23 cellular contexts compared by ENCODE assay signal in genomic region chr6:113352831-113353230, GRCh38.
DNase-seq lines count a peak whose midpoint lies in the region; FAIRE-seq and TF ChIP-seq lines count a peak whose summit lies in the region.
"Had no signal": no experiment of that assay in that cellular context is flagged by ENCODE, and none has a peak within 500 bp of the region (broad histone marks: within the 10 kb centered on the region; RNA-seq: fewer than 3 reads in every experiment).

No MANE protein-coding gene starts in this region.

- H3K9me3 ChIP-seq in HEK293 (ENCODE audit: control insufficient read depth, insufficient read depth, low read depth, low read length) (no peaks in the 10 kb centered on the region), keratinocyte (ENCODE audit: control insufficient read depth, low read depth, low read length) (no peaks in the 10 kb centered on the region), small intestine (ENCODE audit: control insufficient read depth, low read depth) (no peaks in the 10 kb centered on the region), left ventricle myocardium inferior (replicated peaks) (no peaks in the 10 kb centered on the region)
- H3K9me3 ChIP-seq: psoas muscle, spleen, thyroid gland had no signal

- H3K27me3 ChIP-seq in keratinocyte (ENCODE audit: control insufficient read depth, extremely low read depth, insufficient read depth, low read length) (no peaks in the 10 kb centered on the region), small intestine (ENCODE audit: control insufficient read depth in 2 of 2, insufficient read depth in 2 of 2, low read length in 2 of 2) (no peaks in the 10 kb centered on the region), left ventricle myocardium inferior (ENCODE audit: low read depth) (no peaks in the 10 kb centered on the region)
- H3K27me3 ChIP-seq: spleen, thyroid gland had no signal

- POLR2A ChIA-PET in HEK293 (lab: Yijun Ruan, JAX) = interaction anchor here (0.6 kb wide), 1 partner anchor 12 kb away, joined by 3 read pairs; no protein-coding TSS in a partner anchor

- intact Hi-C loops in left ventricle myocardium inferior (cut with micrococcal nuclease) = no loop called here

- H3K79me2 ChIP-seq in keratinocyte (ENCODE audit: control insufficient read depth, insufficient read depth, low read length) = no peaks in the 10 kb centered on the region

- CTCF ChIA-PET in HEK293 (lab: Yijun Ruan, JAX) = interaction anchor here (0.6 to 1.6 kb wide), 2 partner anchors 46 to 358 kb away, joined by 3 to 5 read pairs; no protein-coding TSS in a partner anchor

- TF ChIP-seq CTCF in HEK293 (tag by site-specific recombination; IDR thresholded peaks at IDR 0.05) = no peak
- TF ChIP-seq CTCF in keratinocyte (optimal IDR thresholded peaks at IDR 0.05 in 1 of 3, IDR thresholded peaks at IDR 0.05 in 1 of 3, conservative IDR thresholded peaks at IDR 0.05 in 1 of 3; ENCODE audit: extremely low read depth in 1 of 3, insufficient read depth in 2 of 3, low read length in 3 of 3) = no peak
- no peak for TF ChIP-seq CTCF in left ventricle myocardium inferior (IDR thresholded peaks at IDR 0.05; ENCODE audit: borderline replicate concordance)

- H3K9me1 ChIP-seq in keratinocyte (ENCODE audit: control insufficient read depth, extremely low read depth, insufficient read depth, low read length) = no peaks in the 10 kb centered on the region

- no peaks in the 10 kb centered on the region for H4K20me1 ChIP-seq in keratinocyte (ENCODE audit: control insufficient read depth, extremely low read depth, insufficient read depth, low read length)

- H3K27ac ChIP-seq in HEK293 (ENCODE audit: extremely low read depth, low read depth, low read length) = no peak overlapping the region
- H3K27ac ChIP-seq in keratinocyte (ENCODE audit: control insufficient read depth, insufficient read depth, low read length) = peak overlapping the region; percentile 90
- peak overlapping the region in 1 of 2 donors; percentile 17 for H3K27ac ChIP-seq in small intestine (ENCODE audit: low read depth in 1 of 2, low read length in 1 of 2)
- H3K27ac ChIP-seq in left ventricle myocardium inferior (replicated peaks) = no peak overlapping the region
- H3K27ac ChIP-seq: HL-60, psoas muscle, spleen, thyroid gland had no signal

- H3K4me1 ChIP-seq in HEK293 (ENCODE audit: control insufficient read depth, insufficient read depth, low read length) (no peaks in the 10 kb centered on the region), keratinocyte (ENCODE audit: control insufficient read depth, extremely low read depth, insufficient read depth, low read length) (peaks cover 36% of the 10 kb centered on the region), small intestine (ENCODE audit: control insufficient read depth in 2 of 2, insufficient read depth in 1 of 2, low read depth in 1 of 2, low read length in 1 of 2) (no peaks in the 10 kb centered on the region), left ventricle myocardium inferior (peaks cover 25% of the 10 kb centered on the region)
- H3K4me1 ChIP-seq: psoas muscle, spleen, thyroid gland had no signal

- dilution Hi-C loops in keratinocyte (cut with MboI; ENCODE audit: extremely low pct_ligation_motif_present, low sequenced_read_pairs) = no loop called here

- H3K4me2 ChIP-seq in keratinocyte (ENCODE audit: control insufficient read depth, extremely low read depth, insufficient read depth, low read depth, low read length) = peak overlapping the region; percentile 92

- H3K4me3 ChIP-seq in HEK293 (ENCODE audit: low read depth, low read length) (no peak overlapping the region), keratinocyte (ENCODE audit: control insufficient read depth in 2 of 3, extremely low read depth in 1 of 3, insufficient read depth in 2 of 3, low read depth in 1 of 3, low read length in 3 of 3) (no peak overlapping the region), small intestine (ENCODE audit: low read depth in 1 of 2, low read length in 2 of 2) (no peak overlapping the region), left ventricle myocardium inferior (no peak overlapping the region)
- H3K4me3 ChIP-seq: psoas muscle, spleen, thyroid gland had no signal

- WGBS in small intestine, 3 donors = 9 to 38% (median 30%) methylated on average over 3 of the region's 3 CpGs

- H2AFZ ChIP-seq in keratinocyte (ENCODE audit: control insufficient read depth, low read length) = no peak overlapping the region

- FAIRE-seq in keratinocyte (lab: Jason Lieb, UNC) (no peak), small intestine (lab: Jason Lieb, UNC) (no peak)
- FAIRE-seq: endometrium, GM12892 had no signal

- H3K36me3 ChIP-seq in HEK293 (ENCODE audit: control insufficient read depth in 2 of 2, insufficient read depth in 1 of 2, low read length in 2 of 2) = no peaks in the 10 kb centered on the region
- H3K36me3 ChIP-seq in keratinocyte (ENCODE audit: control insufficient read depth in 2 of 2, extremely low read depth in 1 of 2, insufficient read depth in 2 of 2, low read length in 2 of 2) = no peaks in the 10 kb centered on the region
- H3K36me3 ChIP-seq in small intestine (ENCODE audit: control insufficient read depth in 2 of 2, insufficient read depth in 2 of 2, low read length in 2 of 2) = no peaks in the 10 kb centered on the region
- H3K36me3 ChIP-seq in left ventricle myocardium inferior = no peaks in the 10 kb centered on the region
- H3K36me3 ChIP-seq: spleen, thyroid gland had no signal

- no peak overlapping the region for H3K9ac ChIP-seq in keratinocyte (ENCODE audit: control insufficient read depth, extremely low read depth, insufficient read depth, low read length)

- peak; percentile 14 for DNase-seq in SW480 (ENCODE audit: low spot score)
- no peak for DNase-seq in keratinocyte (ENCODE audit: low read depth, low spot score)
- DNase-seq in small intestine = peak; percentile 60
- DNase-seq in mucosa of gallbladder (ENCODE audit: low spot score) = no peak
- no peak for DNase-seq in GF-D8 (lab: John Stamatoyannopoulos, UW)
- no peak for DNase-seq in left ventricle myocardium inferior
- DNase-seq in anterior cingulate cortex (lab: John Stamatoyannopoulos, UW) = no peak
- DNase-seq: activated CD8-positive, alpha-beta T cell treated with anti-CD3 and anti-CD28 coated beads, Interleukin-2, amount 10 ng/mL, durations not matched to agents 7 days and 5 days; activated gamma-delta T cell; cortex of kidney; DMS79 treated with DMSO at 0.1 percent for 48 hours; NCI-H1436 treated with DMSO at 0.1 percent for 48 hours; NCI-H526; psoas muscle; spleen; stimulated activated CD4-positive, alpha-beta T cell treated with anti-CD3 and anti-CD28 coated beads, Interleukin-4, amount 100 ng/mL, for 1 hour; stimulated activated naive CD8-positive, alpha-beta T cell treated with anti-CD3 and anti-CD28 coated beads, Interleukin-15, Interleukin-2, amounts not matched to agents 100 U/mL and 50 U/mL, for 24 hours; T-helper 9 cell; thyroid gland had no signal

TF ChIP-seq in HEK293, 187 proteins besides CTCF, POLR2A, EP300 and RAD21 (continues in another document):
- no peak for TF ChIP-seq GLIS1 (tag by site-specific recombination; IDR thresholded peaks at IDR 0.05)
- TF ChIP-seq HIC1 (tag by site-specific recombination; IDR thresholded peaks at IDR 0.05) = 0 out of 2 replicates have a peak, but pooled peaks have one; percentile 11
- TF ChIP-seq MYNN (tag by site-specific recombination; IDR thresholded peaks at IDR 0.05; ENCODE audit: borderline replicate concordance) = no peak
- TF ChIP-seq ZNF302 (tag by site-specific recombination; IDR thresholded peaks at IDR 0.05; ENCODE audit: low read depth) = no peak
- TF ChIP-seq PRDM4 (tag by site-specific recombination; IDR thresholded peaks at IDR 0.05) = peak; percentile 60
- TF ChIP-seq ZNF549 (tag by site-specific recombination; IDR thresholded peaks at IDR 0.05) = no peak
- no peak for TF ChIP-seq ZNF76 (tag by site-specific recombination; IDR thresholded peaks at IDR 0.05; ENCODE audit: borderline replicate concordance, low read depth)
- no peak for TF ChIP-seq KLF8 (tag by site-specific recombination; IDR thresholded peaks at IDR 0.05)

Comparison
In these comparisons a context has a peak if more than half of its experiments do, and no peak if none do; other contexts are left out.
1. DNase-seq: peak in SW480 (single experiment) and small intestine (single experiment); none in keratinocyte (single experiment), mucosa of gallbladder (single experiment), GF-D8 (single experiment), left ventricle myocardium inferior (single experiment) and anterior cingulate cortex (0 of 58).